Comparison of ENCODE assay signal across 30 cellular contexts in genomic region chr10:84755311-84755710, GRCh38.
"Had no signal": no experiment of that assay in that cellular context is flagged by ENCODE, and none has a peak within 500 bp of the region (broad histone marks: within the 10 kb centered on the region; RNA-seq: fewer than 3 reads in every experiment).

No MANE protein-coding gene starts in this region.

- H3K27me3 ChIP-seq: ascending aorta, cardiac muscle cell had no signal

- ATAC-seq: activated CD4-positive, alpha-beta T cell treated with anti-CD3 and anti-CD28 coated beads for 36 hours; activated CD8-positive, alpha-beta T cell treated with anti-CD3 and anti-CD28 coated beads, Interleukin-2, amount 10 ng/mL, durations not matched to agents 7 days and 5 days; Right ventricle myocardium inferior had no signal

- DNase-seq: activated CD4-positive, alpha-beta T cell treated with anti-CD3 and anti-CD28 coated beads for 36 hours; activated CD4-positive, alpha-beta T cell treated with anti-CD3 and anti-CD28 coated beads, Interleukin-2, amount 10 ng/mL, durations not matched to agents 7 days and 5 days; activated CD4-positive, alpha-beta T cell treated with anti-CD3 and anti-CD28 coated beads, Interleukin-2, amount 50 U/mL, for 48 hours; activated CD8-positive, alpha-beta T cell treated with anti-CD3 and anti-CD28 coated beads, Interleukin-2, amount 10 ng/mL, durations not matched to agents 7 days and 5 days; activated gamma-delta T cell; activated naive CD4-positive, alpha-beta T cell treated with Interleukin-2 at 50 U/mL for 16 hours; activated naive CD8-positive, alpha-beta T cell treated with anti-CD3 and anti-CD28 coated beads, Interleukin-2, amount 10 ng/mL, durations not matched to agents 7 days and 5 days; activated T-cell treated with anti-CD3 and anti-CD28 coated beads, Interleukin-2, amount 50 U/mL, for 24 hours; amygdala; Karpas-422; NCI-H1048; NCI-H1105 treated with DMSO at 0.1 percent for 48 hours; NCI-H1436; NCI-H1694; NCI-H1930; NCI-H2081 treated with DMSO at 0.1 percent for 48 hours; NCI-H226; NCI-H446 treated with DMSO at 0.1 percent for 48 hours; NCI-H524; NCI-H69; NK-92 treated with Interleukin-12 subunit alpha and Interleukin-12 subunit beta, amount 100 ng/mL, for 24 hours; PC-9; SIG-M5; SW 1271; T-helper 1 cell; T1000 had no signal

- H3K4me2 ChIP-seq: PC-9 had no signal

- H3K9me3 ChIP-seq: ascending aorta had no signal

- H3K4me1 ChIP-seq: ascending aorta had no signal

- H2AFZ ChIP-seq: PC-9 had no signal

- H3K27ac ChIP-seq: ascending aorta, cardiac muscle cell, PC-9, RWPE1 had no signal

- H3K4me3 ChIP-seq: ascending aorta, cardiac muscle cell, PC-9 had no signal

- H3K36me3 ChIP-seq: ascending aorta, cardiac muscle cell had no signal
